26 cellular contexts compared by ENCODE assay signal in the genomic region with DNA sequence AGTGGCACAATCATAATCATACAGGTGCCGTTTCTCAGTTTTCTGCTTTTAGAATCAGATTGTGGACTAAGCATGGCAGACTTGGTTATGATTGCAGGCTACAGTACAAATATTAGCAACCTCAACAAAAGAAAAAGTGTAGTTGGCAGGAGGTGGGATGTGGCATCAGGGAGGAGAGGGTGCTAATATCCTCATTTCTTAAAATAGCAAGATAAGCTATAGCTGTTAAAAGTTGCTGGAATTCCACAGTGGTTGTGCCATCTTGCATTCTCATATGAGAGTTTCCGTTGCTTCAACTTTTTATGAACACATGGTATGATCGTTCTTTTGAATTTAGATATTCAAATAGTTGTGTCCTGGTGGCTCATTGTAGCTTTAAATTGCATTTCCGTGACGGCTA.
"Had no signal": no experiment of that assay in that cellular context is flagged by ENCODE, and none has a peak within 500 bp of the region (broad histone marks: within the 10 kb centered on the region; RNA-seq: fewer than 3 reads in every experiment).

No MANE protein-coding gene starts in this region.

- FAIRE-seq: urothelium cell line had no signal

- H3K9me3 ChIP-seq: suprapubic skin, testis, thoracic aorta, thyroid gland, tibial artery, tibial nerve, transverse colon, upper lobe of left lung, upper lobe of right lung, uterus, vagina had no signal

- H3K27ac ChIP-seq: stomach, suprapubic skin, testis, thoracic aorta, thyroid gland, tibial artery, tibial nerve, transverse colon, upper lobe of left lung, upper lobe of right lung, uterus, vagina had no signal

- DNase-seq: stimulated activated CD4-positive, alpha-beta T cell treated with anti-CD3 and anti-CD28 coated beads, Interleukin-2, amount 100 ng/mL, for 48 hours; stimulated activated CD4-positive, alpha-beta T cell treated with anti-CD3 and anti-CD28 coated beads, Interleukin-4, amount 100 ng/mL, for 1 hour; stimulated activated CD4-positive, alpha-beta T cell treated with anti-CD3 and anti-CD28 coated beads, Interleukin-4, amount 100 ng/mL, for 4 hours; stimulated activated CD8-positive, alpha-beta memory T cell treated with anti-CD3 and anti-CD28 coated beads, Interleukin-4, amount 100 ng/mL, for 48 hours; stimulated activated naive B cell treated with anti-CD40 and anti-IgM and Interleukin-4, amounts not matched to agents 10 μg/mL and 1 μg/mL and 100 μg/mL, for 72 hours; stimulated activated naive CD4-positive, alpha-beta T cell; stimulated activated naive CD4-positive, alpha-beta T cell treated with Interleukin-2 at 50 U/mL for 16 hours; stimulated activated naive CD8-positive, alpha-beta T cell treated with anti-CD3 and anti-CD28 coated beads, Interleukin-15, amount 100 ng/mL, for 72 hours; stimulated activated naive CD8-positive, alpha-beta T cell treated with anti-CD3 and anti-CD28 coated beads, Interleukin-15, Interleukin-2, amounts not matched to agents 100 U/mL and 50 U/mL, for 24 hours; stomach; substantia nigra; testis; thyroid gland; tibial artery; transverse colon; trophoblast cell; upper lobe of left lung; upper lobe of right lung; uterus had no signal

- ATAC-seq: stimulated activated effector memory CD8-positive, alpha-beta T cell treated with anti-CD3 and anti-CD28 coated beads, Interleukin-12 subunit alpha, Interleukin-12 subunit beta, amount 100 ng/mL, for 72 hours; stimulated activated memory B cell treated with anti-CD40 and anti-IgM and Interleukin-4, amounts not matched to agents 10 μg/mL and 1 μg/mL and 100 μg/mL, for 72 hours; stimulated activated naive B cell treated with anti-CD40 and anti-IgM and Interleukin-4, amounts not matched to agents 10 μg/mL and 1 μg/mL and 100 μg/mL, for 72 hours; stimulated activated naive CD8-positive, alpha-beta T cell treated with anti-CD3 and anti-CD28 coated beads, Interleukin-15, amount 100 ng/mL, for 72 hours; stimulated activated naive CD8-positive, alpha-beta T cell treated with anti-CD3 and anti-CD28 coated beads, Interleukin-15, Interleukin-2, amounts not matched to agents 100 U/mL and 50 U/mL, for 24 hours; upper lobe of right lung had no signal

- H3K36me3 ChIP-seq: stomach, suprapubic skin, thoracic aorta, thyroid gland, tibial artery, tibial nerve, transverse colon, upper lobe of left lung, upper lobe of right lung, uterus, vagina had no signal

- H3K4me1 ChIP-seq: suprapubic skin, testis, thyroid gland, tibial nerve, upper lobe of right lung, uterus, vagina had no signal

- H3K27me3 ChIP-seq: stomach, suprapubic skin, testis, thyroid gland, tibial artery, tibial nerve, transverse colon, upper lobe of left lung, upper lobe of right lung, uterus, vagina had no signal

- H3K4me3 ChIP-seq: stomach, suprapubic skin, testis, thoracic aorta, thyroid gland, tibial artery, tibial nerve, transverse colon, upper lobe of left lung, upper lobe of right lung, uterus, vagina had no signal
